Comparison of ENCODE assay signal across 15 cellular contexts in genomic region chr6:157172830-157173536, GRCh38.
DNase-seq lines count a peak whose midpoint lies in the region; ATAC-seq, FAIRE-seq and TF ChIP-seq lines count a peak whose summit lies in the region.
"Had no signal": no experiment of that assay in that cellular context is flagged by ENCODE, and none has a peak within 500 bp of the region (broad histone marks: within the 10 kb centered on the region; RNA-seq: fewer than 3 reads in every experiment).

No MANE protein-coding gene starts in this region.

- TF ChIP-seq POLR2A in upper lobe of left lung (IDR thresholded peaks at IDR 0.05): no peak

- DNase-seq in NCI-H1694 treated with DMSO at 0.1 percent for 48 hours (lab: John Stamatoyannopoulos, UW) (peak; percentile 77), upper lobe of left lung (no peak), NCI-H1436 (lab: John Stamatoyannopoulos, UW) (no peak), small intestine (no peak), HCEC 1CT (no peak)
- DNase-seq: ACHN, NCI-H1436 treated with DMSO at 0.1 percent for 48 hours, Right ventricle myocardium superior had no signal

- no peak for FAIRE-seq in small intestine (lab: Jason Lieb, UNC)
- FAIRE-seq: D721Med, GM12891, RCC 7860 had no signal

- H3K36me3 ChIP-seq in KMS-11 (ENCODE audit: insufficient read depth) (no peaks in the 10 kb centered on the region), neural cell (ENCODE audit: insufficient read depth, low read length) (peaks cover 7% of the 10 kb centered on the region), upper lobe of left lung (peaks cover 0 to 19% (median 5%) of the 10 kb centered on the region in 4 donors), small intestine (ENCODE audit: control insufficient read depth in 2 of 2, insufficient read depth in 2 of 2, low read length in 2 of 2) (peaks cover 3 to 7% of the 10 kb centered on the region in 2 donors)

- no peaks in the 10 kb centered on the region for H3F3A ChIP-seq in neural cell (ENCODE audit: insufficient read depth, low read length, poor library complexity, severe bottlenecking)

- H3K4me3 ChIP-seq in KMS-11 (IDR thresholded peaks at IDR 0.05; ENCODE audit: insufficient read depth, low read depth, low read length): no peak overlapping the region
- no peak overlapping the region for H3K4me3 ChIP-seq in neural cell (ENCODE audit: low read length)
- no peak overlapping the region for H3K4me3 ChIP-seq in upper lobe of left lung
- no peak overlapping the region for H3K4me3 ChIP-seq in small intestine (ENCODE audit: low read depth in 1 of 2, low read length in 2 of 2)
- H3K4me3 ChIP-seq: SK-N-MC had no signal

- H3K9ac ChIP-seq in KMS-11 (peak overlapping the region; percentile 20; the same call in 1 of the 2 replicates), neural cell (ENCODE audit: low read length) (no peak overlapping the region)

- TF ChIP-seq EP300 in neural cell (conservative IDR thresholded peaks at IDR 0.05; ENCODE audit: poor library complexity, severe bottlenecking) (no peak), upper lobe of left lung (IDR thresholded peaks at IDR 0.05) (no peak)

- peak overlapping the region; percentile 47 for H3K4me2 ChIP-seq in KMS-11
- H3K4me2 ChIP-seq in neural cell (ENCODE audit: low read length): no peak overlapping the region

- H4K20me1 ChIP-seq in KMS-11 (ENCODE audit: insufficient read depth): no peaks in the 10 kb centered on the region
- H4K20me1 ChIP-seq in neural cell (ENCODE audit: insufficient read depth): no peaks in the 10 kb centered on the region

- H3K9me3 ChIP-seq in neural cell (ENCODE audit: low read length) (no peaks in the 10 kb centered on the region), upper lobe of left lung (no peaks in the 10 kb centered on the region), small intestine (ENCODE audit: control insufficient read depth, low read depth) (no peaks in the 10 kb centered on the region)

- H3K4me1 ChIP-seq in KMS-11 (ENCODE audit: low read depth, poor library complexity, severe bottlenecking) (peaks cover 44% of the 10 kb centered on the region), upper lobe of left lung (no peaks in the 10 kb centered on the region), small intestine (ENCODE audit: control insufficient read depth in 2 of 2, insufficient read depth in 1 of 2, low read depth in 1 of 2, low read length in 1 of 2) (no peaks in the 10 kb centered on the region)

- no peak for ATAC-seq in upper lobe of left lung (ENCODE audit: low FRiP score in 2 of 2)

- 87 to 88% methylated on average over 5 of the region's 5 CpGs for WGBS in upper lobe of left lung, 2 donors
- WGBS in small intestine, 3 donors: 91 to 97% (median 94%) methylated on average over 5 of the region's 5 CpGs

- H2AFZ ChIP-seq in KMS-11 (ENCODE audit: low read depth) (no peak overlapping the region), neural cell (ENCODE audit: low read depth, low read length) (no peak overlapping the region)

- H3K27ac ChIP-seq in KMS-11: peak overlapping the region; percentile 58
- H3K27ac ChIP-seq in cingulate gyrus (ENCODE audit: low read depth, low read length): peak overlapping the region; percentile 20
- no peak overlapping the region for H3K27ac ChIP-seq in neural cell (ENCODE audit: low read length)
- no peak overlapping the region for H3K27ac ChIP-seq in upper lobe of left lung
- H3K27ac ChIP-seq in small intestine (ENCODE audit: low read depth in 1 of 2, low read length in 1 of 2): no peak overlapping the region

- H3K27me3 ChIP-seq in KMS-11 (ENCODE audit: insufficient read depth, low read depth) (no peaks in the 10 kb centered on the region), neural cell (ENCODE audit: insufficient read depth, low read depth, low read length) (no peaks in the 10 kb centered on the region), upper lobe of left lung (no peaks in the 10 kb centered on the region), small intestine (ENCODE audit: control insufficient read depth in 2 of 2, insufficient read depth in 2 of 2, low read length in 2 of 2) (no peaks in the 10 kb centered on the region)

- TF ChIP-seq CTCF in KMS-11 (conservative IDR thresholded peaks at IDR 0.05; ENCODE audit: low read depth, low read length): no peak
- TF ChIP-seq CTCF in neural cell (IDR thresholded peaks at IDR 0.05; ENCODE audit: poor library complexity, severe bottlenecking): no peak
- TF ChIP-seq CTCF in upper lobe of left lung (IDR thresholded peaks at IDR 0.05): no peak

- TF ChIP-seq RAD21 in neural cell (conservative IDR thresholded peaks at IDR 0.05): no peak

- no peaks in the 10 kb centered on the region for H3K9me2 ChIP-seq in neural cell (ENCODE audit: insufficient read depth, low read length)

- no peaks in the 10 kb centered on the region for H3K79me2 ChIP-seq in KMS-11 (ENCODE audit: insufficient read depth, low read depth)
- H3K79me2 ChIP-seq in neural cell (replicated peaks; ENCODE audit: insufficient read depth, low read length): no peaks in the 10 kb centered on the region

TF ChIP-seq in neural cell, 6 proteins besides CTCF, POLR2A, EP300 and RAD21:
- TF ChIP-seq POLR2AphosphoS5 (IDR thresholded peaks at IDR 0.05): peak; percentile 19
- TF ChIP-seq REST (IDR thresholded peaks at IDR 0.05; ENCODE audit: borderline replicate concordance): no peak

Comparison
In these comparisons a context has a peak if more than half of its experiments do, and no peak if none do; other contexts are left out.
1. H3K27ac ChIP-seq: peak in KMS-11 (single experiment) and cingulate gyrus (single experiment); none in neural cell (single experiment), upper lobe of left lung (0 of 4) and small intestine (0 of 2).